In the genomic region with DNA sequence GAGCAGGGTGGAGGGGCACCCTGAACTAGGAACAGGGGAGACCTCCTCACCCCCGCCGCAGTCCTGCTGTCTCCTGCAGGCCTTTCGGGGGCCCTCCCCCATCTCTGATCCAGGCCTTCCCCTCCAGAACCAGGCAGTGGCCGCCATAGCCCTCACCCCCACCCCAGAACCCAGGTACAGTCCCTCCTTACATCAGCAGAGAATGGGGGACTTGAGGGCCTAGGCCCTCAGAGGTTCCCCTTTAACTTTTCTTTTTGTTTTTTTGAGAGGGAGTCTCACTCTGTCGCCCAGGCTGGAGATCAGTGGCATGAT, we compare ENCODE assay signal across 2 cellular contexts.
TF ChIP-seq lines count a peak whose summit lies in the region.

No MANE protein-coding gene starts in this region.

TF ChIP-seq in SK-N-SH, 30 proteins besides CTCF, POLR2A, EP300 and RAD21 (continued from another document):
- TF ChIP-seq, protein P1, sequence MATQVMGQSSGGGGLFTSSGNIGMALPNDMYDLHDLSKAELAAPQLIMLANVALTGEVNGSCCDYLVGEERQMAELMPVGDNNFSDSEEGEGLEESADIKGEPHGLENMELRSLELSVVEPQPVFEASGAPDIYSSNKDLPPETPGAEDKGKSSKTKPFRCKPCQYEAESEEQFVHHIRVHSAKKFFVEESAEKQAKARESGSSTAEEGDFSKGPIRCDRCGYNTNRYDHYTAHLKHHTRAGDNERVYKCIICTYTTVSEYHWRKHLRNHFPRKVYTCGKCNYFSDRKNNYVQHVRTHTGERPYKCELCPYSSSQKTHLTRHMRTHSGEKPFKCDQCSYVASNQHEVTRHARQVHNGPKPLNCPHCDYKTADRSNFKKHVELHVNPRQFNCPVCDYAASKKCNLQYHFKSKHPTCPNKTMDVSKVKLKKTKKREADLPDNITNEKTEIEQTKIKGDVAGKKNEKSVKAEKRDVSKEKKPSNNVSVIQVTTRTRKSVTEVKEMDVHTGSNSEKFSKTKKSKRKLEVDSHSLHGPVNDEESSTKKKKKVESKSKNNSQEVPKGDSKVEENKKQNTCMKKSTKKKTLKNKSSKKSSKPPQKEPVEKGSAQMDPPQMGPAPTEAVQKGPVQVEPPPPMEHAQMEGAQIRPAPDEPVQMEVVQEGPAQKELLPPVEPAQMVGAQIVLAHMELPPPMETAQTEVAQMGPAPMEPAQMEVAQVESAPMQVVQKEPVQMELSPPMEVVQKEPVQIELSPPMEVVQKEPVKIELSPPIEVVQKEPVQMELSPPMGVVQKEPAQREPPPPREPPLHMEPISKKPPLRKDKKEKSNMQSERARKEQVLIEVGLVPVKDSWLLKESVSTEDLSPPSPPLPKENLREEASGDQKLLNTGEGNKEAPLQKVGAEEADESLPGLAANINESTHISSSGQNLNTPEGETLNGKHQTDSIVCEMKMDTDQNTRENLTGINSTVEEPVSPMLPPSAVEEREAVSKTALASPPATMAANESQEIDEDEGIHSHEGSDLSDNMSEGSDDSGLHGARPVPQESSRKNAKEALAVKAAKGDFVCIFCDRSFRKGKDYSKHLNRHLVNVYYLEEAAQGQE (IDR thresholded peaks at IDR 0.05; ENCODE audit: low read depth, low read length), result no peak
- TF ChIP-seq, protein P2, sequence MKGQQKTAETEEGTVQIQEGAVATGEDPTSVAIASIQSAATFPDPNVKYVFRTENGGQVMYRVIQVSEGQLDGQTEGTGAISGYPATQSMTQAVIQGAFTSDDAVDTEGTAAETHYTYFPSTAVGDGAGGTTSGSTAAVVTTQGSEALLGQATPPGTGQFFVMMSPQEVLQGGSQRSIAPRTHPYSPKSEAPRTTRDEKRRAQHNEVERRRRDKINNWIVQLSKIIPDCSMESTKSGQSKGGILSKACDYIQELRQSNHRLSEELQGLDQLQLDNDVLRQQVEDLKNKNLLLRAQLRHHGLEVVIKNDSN (IDR thresholded peaks at IDR 0.05; ENCODE audit: borderline replicate concordance, low read depth), result no peak

TF ChIP-seq in SK-N-SH treated with all-trans-retinoic acid at 6 μM for 48 hours, 23 proteins besides CTCF, POLR2A, EP300 and RAD21 (continued from another document):
- no peak for TF ChIP-seq ESRRG (CRISPR knock-in tag; IDR thresholded peaks at IDR 0.05)
- no peak for TF ChIP-seq PPARA (CRISPR knock-in tag; IDR thresholded peaks at IDR 0.05; ENCODE audit: borderline replicate concordance)
- TF ChIP-seq, protein P3, sequence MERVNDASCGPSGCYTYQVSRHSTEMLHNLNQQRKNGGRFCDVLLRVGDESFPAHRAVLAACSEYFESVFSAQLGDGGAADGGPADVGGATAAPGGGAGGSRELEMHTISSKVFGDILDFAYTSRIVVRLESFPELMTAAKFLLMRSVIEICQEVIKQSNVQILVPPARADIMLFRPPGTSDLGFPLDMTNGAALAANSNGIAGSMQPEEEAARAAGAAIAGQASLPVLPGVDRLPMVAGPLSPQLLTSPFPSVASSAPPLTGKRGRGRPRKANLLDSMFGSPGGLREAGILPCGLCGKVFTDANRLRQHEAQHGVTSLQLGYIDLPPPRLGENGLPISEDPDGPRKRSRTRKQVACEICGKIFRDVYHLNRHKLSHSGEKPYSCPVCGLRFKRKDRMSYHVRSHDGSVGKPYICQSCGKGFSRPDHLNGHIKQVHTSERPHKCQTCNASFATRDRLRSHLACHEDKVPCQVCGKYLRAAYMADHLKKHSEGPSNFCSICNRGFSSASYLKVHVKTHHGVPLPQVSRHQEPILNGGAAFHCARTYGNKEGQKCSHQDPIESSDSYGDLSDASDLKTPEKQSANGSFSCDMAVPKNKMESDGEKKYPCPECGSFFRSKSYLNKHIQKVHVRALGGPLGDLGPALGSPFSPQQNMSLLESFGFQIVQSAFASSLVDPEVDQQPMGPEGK (CRISPR knock-in tag; IDR thresholded peaks at IDR 0.05; ENCODE audit: borderline replicate concordance), result no peak
- TF ChIP-seq, protein P4, sequence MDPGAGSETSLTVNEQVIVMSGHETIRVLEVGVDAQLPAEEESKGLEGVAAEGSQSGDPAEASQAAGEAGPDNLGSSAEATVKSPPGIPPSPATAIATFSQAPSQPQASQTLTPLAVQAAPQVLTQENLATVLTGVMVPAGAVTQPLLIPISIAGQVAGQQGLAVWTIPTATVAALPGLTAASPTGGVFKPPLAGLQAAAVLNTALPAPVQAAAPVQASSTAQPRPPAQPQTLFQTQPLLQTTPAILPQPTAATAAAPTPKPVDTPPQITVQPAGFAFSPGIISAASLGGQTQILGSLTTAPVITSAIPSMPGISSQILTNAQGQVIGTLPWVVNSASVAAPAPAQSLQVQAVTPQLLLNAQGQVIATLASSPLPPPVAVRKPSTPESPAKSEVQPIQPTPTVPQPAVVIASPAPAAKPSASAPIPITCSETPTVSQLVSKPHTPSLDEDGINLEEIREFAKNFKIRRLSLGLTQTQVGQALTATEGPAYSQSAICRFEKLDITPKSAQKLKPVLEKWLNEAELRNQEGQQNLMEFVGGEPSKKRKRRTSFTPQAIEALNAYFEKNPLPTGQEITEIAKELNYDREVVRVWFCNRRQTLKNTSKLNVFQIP (CRISPR knock-in tag; IDR thresholded peaks at IDR 0.05; ENCODE audit: borderline replicate concordance, low read depth), result no peak
- no peak for TF ChIP-seq GLIS3 (CRISPR knock-in tag; IDR thresholded peaks at IDR 0.05)
- TF ChIP-seq ZC3H10 (CRISPR knock-in tag; IDR thresholded peaks at IDR 0.05), result no peak
- no peak for TF ChIP-seq TOX (CRISPR knock-in tag; IDR thresholded peaks at IDR 0.05; ENCODE audit: borderline replicate concordance)
- TF ChIP-seq, protein P5, sequence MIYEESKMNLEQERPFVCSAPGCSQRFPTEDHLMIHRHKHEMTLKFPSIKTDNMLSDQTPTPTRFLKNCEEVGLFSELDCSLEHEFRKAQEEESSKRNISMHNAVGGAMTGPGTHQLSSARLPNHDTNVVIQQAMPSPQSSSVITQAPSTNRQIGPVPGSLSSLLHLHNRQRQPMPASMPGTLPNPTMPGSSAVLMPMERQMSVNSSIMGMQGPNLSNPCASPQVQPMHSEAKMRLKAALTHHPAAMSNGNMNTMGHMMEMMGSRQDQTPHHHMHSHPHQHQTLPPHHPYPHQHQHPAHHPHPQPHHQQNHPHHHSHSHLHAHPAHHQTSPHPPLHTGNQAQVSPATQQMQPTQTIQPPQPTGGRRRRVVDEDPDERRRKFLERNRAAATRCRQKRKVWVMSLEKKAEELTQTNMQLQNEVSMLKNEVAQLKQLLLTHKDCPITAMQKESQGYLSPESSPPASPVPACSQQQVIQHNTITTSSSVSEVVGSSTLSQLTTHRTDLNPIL (CRISPR knock-in tag; IDR thresholded peaks at IDR 0.05; ENCODE audit: low read depth), result no peak
- no peak for TF ChIP-seq ZNF70 (CRISPR knock-in tag; IDR thresholded peaks at IDR 0.05)
- TF ChIP-seq ARNTL (CRISPR knock-in tag; IDR thresholded peaks at IDR 0.05; ENCODE audit: borderline replicate concordance, low read depth), result no peak
- no peak for TF ChIP-seq ZNF565 (CRISPR knock-in tag; conservative IDR thresholded peaks at IDR 0.05; ENCODE audit: low read depth)
